1 cellular context compared by ENCODE assay signal in genomic region chr19:1876494-1877279, GRCh38.
A peak's percentile ranks its signal among the peaks of the same experiment; 100 is the strongest.
TF ChIP-seq lines count a peak whose summit lies in the region.

No MANE protein-coding gene starts in this region.

TF ChIP-seq in H1, 55 proteins besides CTCF, POLR2A, EP300 and RAD21:
- TF ChIP-seq TAF7 (optimal IDR thresholded peaks at IDR 0.05; ENCODE audit: borderline replicate concordance, low read depth, low read length) (peak; percentile 38), E2F6 (IDR thresholded peaks at IDR 0.05) (peak; percentile 92), KDM4A (IDR thresholded peaks at IDR 0.05; ENCODE audit: low read depth, low read length, severe bottlenecking) (peak; percentile 50)
